17 cellular contexts compared by ENCODE assay signal in genomic region chr15:77547801-77548607, GRCh38.
"Had no signal": no experiment of that assay in that cellular context is flagged by ENCODE, and none has a peak within 500 bp of the region (broad histone marks: within the 10 kb centered on the region; RNA-seq: fewer than 3 reads in every experiment).

No MANE protein-coding gene starts in this region.

- H3K36me3 ChIP-seq: breast epithelium, lower lobe of right lung, sigmoid colon, upper lobe of right lung had no signal

- H3K4me1 ChIP-seq: breast epithelium had no signal

- H3K27ac Mint-ChIP-seq: activated naive CD8-positive, alpha-beta T cell treated with anti-CD3 and anti-CD28 coated beads for 36 hours; stimulated activated naive CD8-positive, alpha-beta T cell treated with anti-CD3 and anti-CD28 coated beads, Interleukin-15, Interleukin-2, amounts not matched to agents 100 ng/mL and 50 ng/mL, for 24 hours had no signal

- H3K27me3 Mint-ChIP-seq: stimulated activated naive CD8-positive, alpha-beta T cell treated with anti-CD3 and anti-CD28 coated beads, Interleukin-15, Interleukin-2, amounts not matched to agents 100 ng/mL and 50 ng/mL, for 24 hours had no signal

- FAIRE-seq: TTC549 had no signal

- H3K4me3 Mint-ChIP-seq: activated naive CD8-positive, alpha-beta T cell treated with anti-CD3 and anti-CD28 coated beads for 36 hours; naive thymus-derived CD4-positive, alpha-beta T cell; stimulated activated naive CD8-positive, alpha-beta T cell treated with anti-CD3 and anti-CD28 coated beads, Interleukin-15, Interleukin-2, amounts not matched to agents 100 ng/mL and 50 ng/mL, for 24 hours had no signal

- ATAC-seq: esophagus mucosa; left cardiac atrium; lower lobe of right lung; naive thymus-derived CD4-positive, alpha-beta T cell; upper lobe of right lung had no signal

- H3K27ac ChIP-seq: breast epithelium, lower lobe of right lung, sigmoid colon, upper lobe of right lung had no signal

- H3K27me3 ChIP-seq: breast epithelium, sigmoid colon, upper lobe of right lung had no signal

- H3K9me3 ChIP-seq: breast epithelium, lower lobe of right lung, sigmoid colon, upper lobe of right lung had no signal

- H3K36me3 Mint-ChIP-seq: activated naive CD8-positive, alpha-beta T cell treated with anti-CD3 and anti-CD28 coated beads for 36 hours; immature natural killer cell; naive thymus-derived CD4-positive, alpha-beta T cell had no signal

- H3K9me3 Mint-ChIP-seq: activated naive CD8-positive, alpha-beta T cell treated with anti-CD3 and anti-CD28 coated beads for 36 hours; immature natural killer cell; stimulated activated naive CD8-positive, alpha-beta T cell treated with anti-CD3 and anti-CD28 coated beads, Interleukin-15, Interleukin-2, amounts not matched to agents 100 ng/mL and 50 ng/mL, for 24 hours had no signal

- DNase-seq: activated CD4-positive, alpha-beta T cell treated with anti-CD3 and anti-CD28 coated beads, Interleukin-2, amount 50 U/mL, for 48 hours; activated CD4-positive, CD25-positive, alpha-beta regulatory T cell treated with anti-CD3 and anti-CD28 coated beads, Interleukin-2, amount 50 U/mL, for 72 hours; activated gamma-delta T cell; activated naive CD8-positive, alpha-beta T cell treated with anti-CD3 and anti-CD28 coated beads for 36 hours; activated T-cell treated with anti-CD3 and anti-CD28 coated beads, Interleukin-2, amount 50 U/mL, for 48 hours; anterior cingulate cortex; immature natural killer cell; left cardiac atrium; lower lobe of right lung; naive thymus-derived CD4-positive, alpha-beta T cell; sigmoid colon; stimulated activated CD4-positive, alpha-beta T cell treated with anti-CD3 and anti-CD28 coated beads, Interleukin-12 subunit alpha, Interleukin-12 subunit beta, amount 100 ng/mL, for 4 hours; upper lobe of right lung had no signal

- H3K4me3 ChIP-seq: breast epithelium, lower lobe of right lung, sigmoid colon, upper lobe of right lung had no signal
